Comparison of ENCODE assay signal across 1 cellular context in genomic region chr16:11561440-11561797, GRCh38.
TF ChIP-seq lines count a peak whose summit lies in the region.

No MANE protein-coding gene starts in this region.

TF ChIP-seq in HepG2, 621 proteins besides CTCF, POLR2A, EP300 and RAD21:
- TF ChIP-seq HNRNPK (IDR thresholded peaks at IDR 0.05; ENCODE audit: low read depth, low read length, poor library complexity, severe bottlenecking) (peak; percentile 60), ZNF431 (CRISPR knock-in tag; IDR thresholded peaks at IDR 0.05; ENCODE audit: borderline replicate concordance, low read depth) (no peak), RFX3 (CRISPR knock-in tag; IDR thresholded peaks at IDR 0.05) (no peak), PCBP2 (optimal IDR thresholded peaks at IDR 0.05; ENCODE audit: low read depth, low read length, poor library complexity, severe bottlenecking) (peak; percentile 42), POGZ (CRISPR knock-in tag; IDR thresholded peaks at IDR 0.05) (no peak)
